17 cellular contexts compared by ENCODE assay signal in genomic region chr22:41916745-41917358, GRCh38. TPM values are rescaled to one million over a fixed set of nuclear protein-coding genes. Genes with fewer than 3 reads are reported as not detected.
DNase-seq lines count a peak whose midpoint lies in the region; ATAC-seq and TF ChIP-seq lines count a peak whose summit lies in the region.
"Had no signal": no experiment of that assay in that cellular context is flagged by ENCODE, and none has a peak within 500 bp of the region (broad histone marks: within the 10 kb centered on the region; RNA-seq: fewer than 3 reads in every experiment).

No MANE protein-coding gene starts in this region.

- peak overlapping the region; percentile 24 for H3K27ac Mint-ChIP-seq in activated naive CD4-positive, alpha-beta T cell treated with anti-CD3 and anti-CD28 coated beads, Interleukin-2, amount 50 U/mL, for 24 hours
- no peak overlapping the region for H3K27ac Mint-ChIP-seq in activated naive CD4-positive, alpha-beta T cell treated with anti-CD3 and anti-CD28 coated beads for 36 hours
- H3K27ac Mint-ChIP-seq in activated B cell treated with CpG ODN at 0.5 μM for 24 hours = peak overlapping the region; percentile 47
- H3K27ac Mint-ChIP-seq in nephron = no peak overlapping the region
- H3K27ac Mint-ChIP-seq: H9 had no signal

- ATAC-seq in activated B cell treated with CpG ODN at 0.5 μM for 24 hours (ENCODE audit: low read depth) (no peak), HG02885 (IDR thresholded peaks at IDR 0.05; ENCODE audit: poor library complexity, unreplicated experiment) (no peak)

- H3K4me3 Mint-ChIP-seq in activated naive CD4-positive, alpha-beta T cell treated with anti-CD3 and anti-CD28 coated beads, Interleukin-2, amount 50 U/mL, for 24 hours = no peak overlapping the region
- no peak overlapping the region for H3K4me3 Mint-ChIP-seq in activated naive CD4-positive, alpha-beta T cell treated with anti-CD3 and anti-CD28 coated beads for 36 hours
- H3K4me3 Mint-ChIP-seq in activated B cell treated with CpG ODN at 0.5 μM for 24 hours (peak overlapping the region; percentile 15), nephron (peak overlapping the region in 2 of 3 experiments; percentile 6 to 34)

- intact Hi-C loops in activated naive CD4-positive, alpha-beta T cell treated with anti-CD3 and anti-CD28 coated beads for 36 hours (cut with micrococcal nuclease) = no loop called here
- intact Hi-C loops in activated B cell treated with CpG ODN at 0.5 μM for 24 hours (cut with micrococcal nuclease) = no loop called here

- no peak for DNase-seq in activated naive CD4-positive, alpha-beta T cell treated with anti-CD3 and anti-CD28 coated beads for 36 hours
- DNase-seq in activated B cell treated with CpG ODN at 0.5 μM for 24 hours (no peak), SKM-1 treated with dmso at 0.1 percent for 144 hours (lab: John Stamatoyannopoulos, UW; ENCODE audit: unreplicated experiment) (no peak), medulla oblongata (ENCODE audit: extremely low spot score) (no peak)
- no peak for DNase-seq in activated CD8-positive, alpha-beta memory T cell treated with anti-CD3 and anti-CD28 coated beads, Interleukin-2, amount 50 U/mL, for 48 hours
- DNase-seq: 8988T, H9, KG1, NCI-H1436 treated with DMSO at 0.1 percent for 48 hours, NCI-H1930, NCI-H226, OCI-M1, SK-N-SH had no signal

- POLR2A ChIA-PET in activated B cell treated with CpG ODN at 0.5 μM for 24 hours (lab: Charles Lee) = interaction anchor here (0.6 to 14.7 kb wide), 10 partner anchors 9 to 228 kb away, joined by 3 to 1414 read pairs (median 5); partner anchors contain the start of genes CENPM, SNU13, SREBF2 and TNFRSF13C

- peaks cover 21% of the 10 kb centered on the region for H3K4me1 Mint-ChIP-seq in activated naive CD4-positive, alpha-beta T cell treated with anti-CD3 and anti-CD28 coated beads, Interleukin-2, amount 50 U/mL, for 24 hours
- peaks cover 21% of the 10 kb centered on the region for H3K4me1 Mint-ChIP-seq in activated naive CD4-positive, alpha-beta T cell treated with anti-CD3 and anti-CD28 coated beads for 36 hours (ENCODE audit: low read depth)
- H3K4me1 Mint-ChIP-seq in activated B cell treated with CpG ODN at 0.5 μM for 24 hours = peaks cover 77% of the 10 kb centered on the region
- H3K4me1 Mint-ChIP-seq in nephron = peaks cover 13% of the 10 kb centered on the region

- CTCF ChIA-PET in activated naive CD4-positive, alpha-beta T cell treated with anti-CD3 and anti-CD28 coated beads for 36 hours (lab: Charles Lee) = interaction anchor here (0.7 to 1.5 kb wide), 4 partner anchors 9 to 219 kb away, joined by 3 to 4 read pairs (median 4); no protein-coding TSS in a partner anchor
- CTCF ChIA-PET in activated B cell treated with CpG ODN at 0.5 μM for 24 hours (lab: Charles Lee) = interaction anchor here (1.1 to 2.0 kb wide), 4 partner anchors 9 to 24 kb away, joined by 3 to 10 read pairs (median 8); no protein-coding TSS in a partner anchor

- peaks cover 20% of the 10 kb centered on the region for H3K27me3 Mint-ChIP-seq in activated naive CD4-positive, alpha-beta T cell treated with anti-CD3 and anti-CD28 coated beads, Interleukin-2, amount 50 U/mL, for 24 hours
- H3K27me3 Mint-ChIP-seq in activated naive CD4-positive, alpha-beta T cell treated with anti-CD3 and anti-CD28 coated beads for 36 hours (ENCODE audit: low read depth) = peaks cover 38% of the 10 kb centered on the region
- H3K27me3 Mint-ChIP-seq in activated B cell treated with CpG ODN at 0.5 μM for 24 hours = peaks cover 10% of the 10 kb centered on the region
- H3K27me3 Mint-ChIP-seq in nephron (ENCODE audit: low read depth) = peaks cover 78% of the 10 kb centered on the region

- H3K36me3 Mint-ChIP-seq in activated naive CD4-positive, alpha-beta T cell treated with anti-CD3 and anti-CD28 coated beads, Interleukin-2, amount 50 U/mL, for 24 hours = no peaks in the 10 kb centered on the region
- no peaks in the 10 kb centered on the region for H3K36me3 Mint-ChIP-seq in activated naive CD4-positive, alpha-beta T cell treated with anti-CD3 and anti-CD28 coated beads for 36 hours (ENCODE audit: low read depth)
- H3K36me3 Mint-ChIP-seq in activated B cell treated with CpG ODN at 0.5 μM for 24 hours (ENCODE audit: low read depth) (peaks cover 3% of the 10 kb centered on the region), nephron (ENCODE audit: low read depth) (no peaks in the 10 kb centered on the region)

- TF ChIP-seq CTCF in activated B cell treated with CpG ODN at 0.5 μM for 24 hours (IDR thresholded peaks at IDR 0.05) (no peak), nephron (IDR thresholded peaks at IDR 0.05; ENCODE audit: unreplicated experiment in 3 of 3) (no peak)

- H3K9me3 Mint-ChIP-seq in activated naive CD4-positive, alpha-beta T cell treated with anti-CD3 and anti-CD28 coated beads, Interleukin-2, amount 50 U/mL, for 24 hours = no peaks in the 10 kb centered on the region
- no peaks in the 10 kb centered on the region for H3K9me3 Mint-ChIP-seq in activated naive CD4-positive, alpha-beta T cell treated with anti-CD3 and anti-CD28 coated beads for 36 hours
- no peaks in the 10 kb centered on the region for H3K9me3 Mint-ChIP-seq in activated B cell treated with CpG ODN at 0.5 μM for 24 hours
- H3K9me3 Mint-ChIP-seq in nephron = no peaks in the 10 kb centered on the region
- H3K9me3 Mint-ChIP-seq: H9 had no signal

RNA-seq across cellular contexts. Expression of gene SHISA8, which starts 2.0 kb away (rescaled TPM):
- total RNA-seq in activated naive CD4-positive, alpha-beta T cell treated with anti-CD3 and anti-CD28 coated beads for 36 hours = 1 to 10 TPM; 1.7 to 1.8 TPM
- 10.9 and 12.6 TPM in 2 replicates for total RNA-seq in activated B cell treated with CpG ODN at 0.5 μM for 24 hours
- total RNA-seq: Daoy had no signal

RNA-seq across cellular contexts. Expression of gene TNFRSF13C, which starts 9.8 kb away (rescaled TPM):
- total RNA-seq in activated naive CD4-positive, alpha-beta T cell treated with anti-CD3 and anti-CD28 coated beads for 36 hours = 1 to 10 TPM; 3.2 to 3.8 TPM
- 266 and 295 TPM in 2 replicates for total RNA-seq in activated B cell treated with CpG ODN at 0.5 μM for 24 hours

RNA-seq across cellular contexts. Expression of gene CENPM, which starts 30.1 kb away (rescaled TPM):
- total RNA-seq in activated naive CD4-positive, alpha-beta T cell treated with anti-CD3 and anti-CD28 coated beads for 36 hours = 100 to 1,000 TPM in 1 of 2 experiments, 10 to 100 TPM in 1; 95.4 to 110 TPM
- total RNA-seq in activated B cell treated with CpG ODN at 0.5 μM for 24 hours = 9.6 and 13.3 TPM in 2 replicates

RNA-seq across cellular contexts. Expression of gene SEPTIN3, which starts 52.4 kb away (rescaled TPM):
- 1 to 10 TPM; 1.0 to 1.5 TPM for total RNA-seq in activated naive CD4-positive, alpha-beta T cell treated with anti-CD3 and anti-CD28 coated beads for 36 hours
- total RNA-seq in activated B cell treated with CpG ODN at 0.5 μM for 24 hours = 0.49 and 0.54 TPM in 2 replicates

Comparison
In these comparisons a context has a peak if more than half of its experiments do, and no peak if none do; other contexts are left out.
1. H3K27ac Mint-ChIP-seq: peak in activated naive CD4-positive, alpha-beta T cell treated with anti-CD3 and anti-CD28 coated beads, Interleukin-2, amount 50 U/mL, for 24 hours (single experiment) and activated B cell treated with CpG ODN at 0.5 μM for 24 hours (single experiment); none in activated naive CD4-positive, alpha-beta T cell treated with anti-CD3 and anti-CD28 coated beads for 36 hours (single experiment) and nephron (0 of 3).
2. H3K4me3 Mint-ChIP-seq: peak in activated B cell treated with CpG ODN at 0.5 μM for 24 hours (single experiment) and nephron (2 of 3); none in activated naive CD4-positive, alpha-beta T cell treated with anti-CD3 and anti-CD28 coated beads, Interleukin-2, amount 50 U/mL, for 24 hours (single experiment) and activated naive CD4-positive, alpha-beta T cell treated with anti-CD3 and anti-CD28 coated beads for 36 hours (single experiment).
3. RNA of gene TNFRSF13C, which starts 9.8 kb away (total RNA-seq): 266 to 295 TPM in activated B cell treated with CpG ODN at 0.5 μM for 24 hours; 3.2 to 3.8 TPM in activated naive CD4-positive, alpha-beta T cell treated with anti-CD3 and anti-CD28 coated beads for 36 hours; every median in the first group is over 10 times any median in the second.